33 cellular contexts compared by ENCODE assay signal in the genomic region with DNA sequence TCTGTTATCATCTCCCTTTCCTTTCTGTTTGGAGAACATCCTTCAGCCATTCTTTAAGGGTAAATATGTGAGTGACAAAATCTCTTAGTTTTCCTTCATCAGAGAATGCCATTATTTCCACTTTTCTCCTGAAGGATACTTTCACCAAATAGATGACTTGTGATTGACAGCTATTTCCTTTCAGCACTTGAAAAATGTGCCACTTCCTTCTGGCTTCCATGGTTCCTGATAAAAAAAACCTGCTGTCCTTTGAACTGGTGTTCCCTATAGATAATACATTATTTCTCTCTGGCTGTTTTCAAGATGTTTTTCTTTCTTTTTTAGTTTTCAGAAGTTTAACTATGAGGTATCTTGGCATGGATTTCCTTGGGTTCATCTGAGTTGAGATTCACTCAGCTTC.
"Had no signal": no experiment of that assay in that cellular context is flagged by ENCODE, and none has a peak within 500 bp of the region (broad histone marks: within the 10 kb centered on the region; RNA-seq: fewer than 3 reads in every experiment).

No MANE protein-coding gene starts in this region.

- FAIRE-seq: astrocyte, endothelial cell of umbilical vein, kidney had no signal

- H3K36me3 ChIP-seq: brain microvascular endothelial cell, right atrium auricular region, stomach, thyroid gland, upper lobe of left lung, vagina had no signal

- ATAC-seq: effector memory CD8-positive, alpha-beta T cell; esophagus mucosa; left colon; stimulated activated naive B cell treated with anti-CD40 and anti-IgM and Interleukin-4, amounts not matched to agents 10 μg/mL and 1 μg/mL and 100 μg/mL, for 72 hours; T-helper 17 cell had no signal

- H3K4me2 ChIP-seq: smooth muscle cell had no signal

- H3K9ac ChIP-seq: parathyroid adenoma had no signal

- H3K27me3 ChIP-seq: brain microvascular endothelial cell, right atrium auricular region, stomach, thyroid gland, upper lobe of left lung, vagina had no signal

- H3K4me3 ChIP-seq: right atrium auricular region, smooth muscle cell, stomach, thyroid gland, upper lobe of left lung, vagina had no signal

- H3K27ac ChIP-seq: brain microvascular endothelial cell, parathyroid adenoma, right atrium auricular region, stomach, thyroid gland, upper lobe of left lung, vagina had no signal

- H2AFZ ChIP-seq: parathyroid adenoma had no signal

- H3K4me1 ChIP-seq: parathyroid adenoma, thyroid gland, upper lobe of left lung, vagina had no signal

- H3K79me2 ChIP-seq: parathyroid adenoma had no signal

- H3K9me3 ChIP-seq: right atrium auricular region, thyroid gland, upper lobe of left lung, vagina had no signal

- DNase-seq: activated CD4-positive, alpha-beta memory T cell treated with anti-CD3 and anti-CD28 coated beads, Interleukin-2, amount 10 ng/mL, durations not matched to agents 7 days and 5 days; activated CD4-positive, alpha-beta T cell treated with anti-CD3 and anti-CD28 coated beads for 48 hours; activated CD4-positive, CD25-positive, alpha-beta regulatory T cell; activated CD8-positive, alpha-beta memory T cell treated with anti-CD3 and anti-CD28 coated beads, Interleukin-2, amount 50 U/mL, for 48 hours; activated gamma-delta T cell treated with Interleukin-2 at 50 U/mL for 16 hours; activated naive CD4-positive, alpha-beta T cell treated with anti-CD3 and anti-CD28 coated beads, Interleukin-2, amount 50 U/mL, for 16 hours; activated T-cell treated with anti-CD3 and anti-CD28 coated beads, Interleukin-2, amount 50 U/mL, for 24 hours; amniotic stem cell; brain microvascular endothelial cell; cortex of kidney; effector memory CD8-positive, alpha-beta T cell; foreskin fibroblast; head of caudate nucleus; hippocampal formation; kidney; left colon; mammary epithelial cell; stimulated activated CD4-positive, alpha-beta T cell treated with anti-CD3 and anti-CD28 coated beads, Interleukin-1b, Interleukin-23, amount 100 ng/mL, for 48 hours; stimulated activated CD4-positive, alpha-beta T cell treated with anti-CD3 and anti-CD28 coated beads, Interleukin-4, amount 100 ng/mL, for 4 hours; stimulated activated CD8-positive, alpha-beta memory T cell treated with anti-CD3 and anti-CD28 coated beads, Interleukin-4, amount 100 ng/mL, for 48 hours; stimulated activated naive B cell treated with anti-CD40 and anti-IgM and Interleukin-4, amounts not matched to agents 10 μg/mL and 1 μg/mL and 100 μg/mL, for 72 hours; stomach; T-helper 17 cell; T1000; thyroid gland; upper lobe of left lung had no signal
